23 cellular contexts compared by ENCODE assay signal in genomic region chr14:65999865-66000264, GRCh38.
"Had no signal": no experiment of that assay in that cellular context is flagged by ENCODE, and none has a peak within 500 bp of the region (broad histone marks: within the 10 kb centered on the region; RNA-seq: fewer than 3 reads in every experiment).

No MANE protein-coding gene starts in this region.

- H3K27me3 ChIP-seq: colonic mucosa, foreskin keratinocyte, left lung had no signal

- H3K4me3 ChIP-seq: colonic mucosa, esophagus muscularis mucosa, gastroesophageal sphincter, heart left ventricle, left lung, lower lobe of right lung, mucosa of descending colon had no signal

- H3K9me3 ChIP-seq: colonic mucosa, lower lobe of right lung had no signal

- FAIRE-seq: endothelial cell of umbilical vein, frontal cortex, islet of Langerhans, keratinocyte had no signal

- H3K27ac ChIP-seq: colonic mucosa, esophagus muscularis mucosa, foreskin keratinocyte, gastroesophageal sphincter, heart left ventricle, left lung, lower lobe of right lung had no signal

- H3K36me3 Mint-ChIP-seq: mesothelial cell of epicardium had no signal

- ATAC-seq: effector memory CD8-positive, alpha-beta T cell; foreskin keratinocyte; gastroesophageal sphincter; heart left ventricle; left cardiac atrium; left lung; left ventricle myocardium superior; lower lobe of right lung; mucosa of descending colon; naive thymus-derived CD8-positive, alpha-beta T cell had no signal

- DNase-seq: colonic mucosa; cortex of kidney; effector CD8-positive, alpha-beta T cell; effector memory CD8-positive, alpha-beta T cell; foreskin keratinocyte; heart left ventricle; hippocampal formation; left cardiac atrium; left lung; left ventricle myocardium superior; lower lobe of right lung; mesenchymal stem cell; mucosa of descending colon; naive B cell; naive thymus-derived CD8-positive, alpha-beta T cell had no signal

- H3K27ac Mint-ChIP-seq: dendritic cell treated with granulocyte-macrophage colony-stimulating factor and Interleukin-4, amounts not matched to agents 40 ng/mL and 50 ng/mL, for 4 days; effector memory CD8-positive, alpha-beta T cell; mesothelial cell of epicardium; naive B cell; naive thymus-derived CD8-positive, alpha-beta T cell had no signal

- H3K4me3 Mint-ChIP-seq: dendritic cell treated with granulocyte-macrophage colony-stimulating factor and Interleukin-4, amounts not matched to agents 40 ng/mL and 50 ng/mL, for 4 days; effector memory CD8-positive, alpha-beta T cell; mesothelial cell of epicardium; naive B cell; naive thymus-derived CD8-positive, alpha-beta T cell had no signal

- H3K27me3 Mint-ChIP-seq: dendritic cell treated with granulocyte-macrophage colony-stimulating factor and Interleukin-4, amounts not matched to agents 40 ng/mL and 50 ng/mL, for 4 days had no signal

- H3K4me1 ChIP-seq: colonic mucosa, esophagus muscularis mucosa, foreskin keratinocyte, gastroesophageal sphincter, heart left ventricle, left lung, lower lobe of right lung had no signal

- H3K36me3 ChIP-seq: colonic mucosa, esophagus muscularis mucosa, gastroesophageal sphincter, heart left ventricle, left lung, lower lobe of right lung had no signal

- H3K4me1 Mint-ChIP-seq: mesothelial cell of epicardium; naive B cell; naive thymus-derived CD8-positive, alpha-beta T cell had no signal
